Comparison of ENCODE assay signal across 18 cellular contexts in the genomic region with DNA sequence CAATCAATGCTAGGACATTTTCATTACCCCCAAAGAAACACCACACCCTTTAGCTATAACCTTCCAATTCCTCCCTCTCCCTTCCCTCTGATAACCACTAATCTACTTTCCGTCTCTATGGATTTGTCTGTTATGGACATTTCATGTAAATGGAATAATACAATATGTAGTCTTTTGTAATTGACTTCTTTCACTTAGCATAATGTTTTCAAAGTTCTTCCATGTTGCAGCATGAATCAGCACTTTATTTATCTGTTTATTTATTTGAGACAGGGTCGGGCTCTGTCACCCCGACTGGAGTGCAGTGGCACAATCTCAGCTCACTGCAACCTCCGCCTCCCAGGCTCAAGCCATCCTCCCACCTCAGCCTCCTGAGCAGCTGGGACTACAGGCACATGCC. TPM values are rescaled to one million over a fixed set of nuclear protein-coding genes. Genes with fewer than 3 reads are reported as not detected.
DNase-seq lines count a peak whose midpoint lies in the region; ATAC-seq, FAIRE-seq and TF ChIP-seq lines count a peak whose summit lies in the region.
"Had no signal": no experiment of that assay in that cellular context is flagged by ENCODE, and none has a peak within 500 bp of the region (broad histone marks: within the 10 kb centered on the region; RNA-seq: fewer than 3 reads in every experiment).

No MANE protein-coding gene starts in this region.

- no peak overlapping the region for H3K9ac ChIP-seq in BLaER1 treated with 17β-estradiol and CSF1 and Interleukin-3, amounts not matched to agents 10 nM and 100 nM
- H3K9ac ChIP-seq in DND-41 (ENCODE audit: low read depth, low read length), result no peak overlapping the region

- TF ChIP-seq CTCF in DND-41 (IDR thresholded peaks at IDR 0.05; ENCODE audit: borderline replicate concordance, extremely low read depth, low read length, poor library complexity, severe bottlenecking), result no peak
- TF ChIP-seq CTCF in lower lobe of right lung (IDR thresholded peaks at IDR 0.05), result no peak

- no peak for FAIRE-seq in small intestine (lab: Jason Lieb, UNC)
- FAIRE-seq: bronchial epithelial cell, TTC549 had no signal

- peak overlapping the region; percentile 100 for H3K4me3 Mint-ChIP-seq in activated naive CD8-positive, alpha-beta T cell treated with anti-CD3 and anti-CD28 coated beads, Interleukin-2, amount 50 U/mL, for 24 hours
- H3K4me3 Mint-ChIP-seq in naive thymus-derived CD4-positive, alpha-beta T cell, result peak overlapping the region; percentile 8 to 100 (median 98)

- WGBS in small intestine, 3 donors, result 74 to 89% (median 89%) methylated on average over 4 of the region's 4 CpGs

- CTCF ChIA-PET in naive thymus-derived CD4-positive, alpha-beta T cell (lab: Charles Lee), result interaction anchor here (0.6 to 1.9 kb wide), 3 partner anchors 8 to 541 kb away, joined by 3 to 16 read pairs (median 6); no protein-coding TSS in a partner anchor

- DNase-seq in DND-41 (no peak), small intestine (no peak), NCI-H1436 treated with DMSO at 0.1 percent for 48 hours (lab: John Stamatoyannopoulos, UW) (no peak), lower lobe of right lung (no peak)
- DNase-seq in activated naive CD8-positive, alpha-beta T cell treated with anti-CD3 and anti-CD28 coated beads, Interleukin-2, amount 50 U/mL, for 24 hours, result no peak
- DNase-seq in naive thymus-derived CD4-positive, alpha-beta T cell, result no peak
- DNase-seq in stimulated activated CD4-positive, alpha-beta T cell treated with anti-CD3 and anti-CD28 coated beads, Interleukin-4, amount 100 ng/mL, for 4 hours, result no peak
- DNase-seq: activated CD4-positive, alpha-beta memory T cell treated with anti-CD3 and anti-CD28 coated beads, Interleukin-2, amount 10 ng/mL, durations not matched to agents 7 days and 5 days; activated gamma-delta T cell; effector CD8-positive, alpha-beta T cell; NCI-H146; NCI-H345; thyroid gland had no signal

- no peaks in the 10 kb centered on the region for H3K9me3 Mint-ChIP-seq in activated naive CD8-positive, alpha-beta T cell treated with anti-CD3 and anti-CD28 coated beads, Interleukin-2, amount 50 U/mL, for 24 hours
- H3K9me3 Mint-ChIP-seq in naive thymus-derived CD4-positive, alpha-beta T cell, result peaks cover 0 to 2% (median 0%) of the 10 kb centered on the region in 11 donors
- H3K9me3 Mint-ChIP-seq: activated CD4-positive, alpha-beta memory T cell treated with anti-CD3 and anti-CD28 coated beads, Interleukin-2, amount 10 ng/mL, durations not matched to agents 7 days and 5 days had no signal

- H3K4me1 Mint-ChIP-seq in activated naive CD8-positive, alpha-beta T cell treated with anti-CD3 and anti-CD28 coated beads, Interleukin-2, amount 50 U/mL, for 24 hours, result peaks cover 47% of the 10 kb centered on the region
- H3K4me1 Mint-ChIP-seq in naive thymus-derived CD4-positive, alpha-beta T cell, result peaks cover 35 to 62% (median 47%) of the 10 kb centered on the region in 7 donors

- H3K4me1 ChIP-seq in BLaER1 treated with 17β-estradiol and CSF1 and Interleukin-3, amounts not matched to agents 10 nM and 100 nM, result peaks cover 22 to 49% (median 34%) of the 10 kb centered on the region in 10 experiments
- H3K4me1 ChIP-seq in DND-41 (ENCODE audit: insufficient read depth, low read length), result peaks cover 31% of the 10 kb centered on the region
- peaks cover 5% of the 10 kb centered on the region in 2 donors for H3K4me1 ChIP-seq in naive thymus-derived CD4-positive, alpha-beta T cell (ENCODE audit: control insufficient read depth in 2 of 2, insufficient read depth in 2 of 2, low read length in 2 of 2)
- peaks cover 3 to 8% of the 10 kb centered on the region in 2 donors for H3K4me1 ChIP-seq in small intestine (ENCODE audit: control insufficient read depth in 2 of 2, insufficient read depth in 1 of 2, low read depth in 1 of 2, low read length in 1 of 2)
- peaks cover 19% of the 10 kb centered on the region for H3K4me1 ChIP-seq in lower lobe of right lung

- intact Hi-C loops in naive thymus-derived CD4-positive, alpha-beta T cell (cut with micrococcal nuclease), result loop anchor here (2.0 to 10.0 kb wide), 6 partner anchors 540 to 1950 kb away; partner anchors contain the start of genes DDX54 (in 1 of the 2), PLBD2 (in 1 of the 2), RITA1 (in 1 of the 2) and SLC8B1 (in 1 of the 2)
- intact Hi-C loops in lower lobe of right lung (cut with DNase I), result no loop called here

- peaks cover 0 to 34% (median 10%) of the 10 kb centered on the region in 11 experiments; a peak in 15 of 22 replicates for H4K20me1 ChIP-seq in BLaER1 treated with 17β-estradiol and CSF1 and Interleukin-3, amounts not matched to agents 10 nM and 100 nM
- H4K20me1 ChIP-seq in DND-41 (ENCODE audit: insufficient read depth, low read length), result no peaks in the 10 kb centered on the region

- peaks cover 29% of the 10 kb centered on the region for H3K79me2 ChIP-seq in DND-41 (ENCODE audit: insufficient read depth, low read length)

- peaks cover 17% of the 10 kb centered on the region for H3K36me3 Mint-ChIP-seq in activated naive CD8-positive, alpha-beta T cell treated with anti-CD3 and anti-CD28 coated beads, Interleukin-2, amount 50 U/mL, for 24 hours (ENCODE audit: low read depth)
- H3K36me3 Mint-ChIP-seq in naive thymus-derived CD4-positive, alpha-beta T cell, result peaks cover 0 to 5% (median 2%) of the 10 kb centered on the region in 5 donors

- H2AFZ ChIP-seq in DND-41 (ENCODE audit: low read depth, low read length), result peak overlapping the region; percentile 90

- no peak overlapping the region for H3K27ac ChIP-seq in BLaER1 treated with 17β-estradiol and CSF1 and Interleukin-3, amounts not matched to agents 10 nM and 100 nM
- H3K27ac ChIP-seq in DND-41 (ENCODE audit: low read length) (no peak overlapping the region), small intestine (ENCODE audit: low read depth in 1 of 2, low read length in 1 of 2) (no peak overlapping the region), lower lobe of right lung (no peak overlapping the region)
- no peak overlapping the region for H3K27ac ChIP-seq in naive thymus-derived CD4-positive, alpha-beta T cell (ENCODE audit: low read depth, low read length)
- H3K27ac ChIP-seq: SJSA1 had no signal

- H3K27me3 ChIP-seq in BLaER1 treated with 17β-estradiol and CSF1 and Interleukin-3, amounts not matched to agents 10 nM and 100 nM, result no peaks in the 10 kb centered on the region
- H3K27me3 ChIP-seq in DND-41 (ENCODE audit: insufficient read depth, low read length, poor library complexity), result peaks cover 9% of the 10 kb centered on the region
- no peaks in the 10 kb centered on the region for H3K27me3 ChIP-seq in naive thymus-derived CD4-positive, alpha-beta T cell (ENCODE audit: control insufficient read depth in 2 of 2, insufficient read depth in 2 of 2, low read length in 2 of 2)
- H3K27me3 ChIP-seq in small intestine (ENCODE audit: control insufficient read depth in 2 of 2, insufficient read depth in 2 of 2, low read length in 2 of 2), result no peaks in the 10 kb centered on the region
- H3K27me3 ChIP-seq in lower lobe of right lung (ENCODE audit: low read depth), result no peaks in the 10 kb centered on the region
- H3K27me3 ChIP-seq: right atrium auricular region, thyroid gland had no signal

- H3K27ac Mint-ChIP-seq in activated naive CD8-positive, alpha-beta T cell treated with anti-CD3 and anti-CD28 coated beads, Interleukin-2, amount 50 U/mL, for 24 hours, result no peak overlapping the region
- H3K27ac Mint-ChIP-seq in naive thymus-derived CD4-positive, alpha-beta T cell, result peak overlapping the region in 8 of 9 donors; percentile 92 to 98 (median 95)
- H3K27ac Mint-ChIP-seq: activated CD4-positive, alpha-beta memory T cell treated with anti-CD3 and anti-CD28 coated beads, Interleukin-2, amount 10 ng/mL, durations not matched to agents 7 days and 5 days had no signal

- H3K9me3 ChIP-seq in BLaER1 treated with 17β-estradiol and CSF1 and Interleukin-3, amounts not matched to agents 10 nM and 100 nM (replicated peaks in 1 of 11), result no peaks in the 10 kb centered on the region
- H3K9me3 ChIP-seq in DND-41 (ENCODE audit: insufficient read depth, low read length, severe bottlenecking) (no peaks in the 10 kb centered on the region), small intestine (ENCODE audit: control insufficient read depth, low read depth) (no peaks in the 10 kb centered on the region), lower lobe of right lung (no peaks in the 10 kb centered on the region)
- H3K9me3 ChIP-seq in naive thymus-derived CD4-positive, alpha-beta T cell (ENCODE audit: control insufficient read depth in 2 of 3, low read length in 3 of 3), result no peaks in the 10 kb centered on the region
- H3K9me3 ChIP-seq: right atrium auricular region, thyroid gland had no signal

- ATAC-seq in DND-41 (ENCODE audit: insufficient read depth, low read depth) (no peak), lower lobe of right lung (no peak)
- ATAC-seq in activated naive CD8-positive, alpha-beta T cell treated with anti-CD3 and anti-CD28 coated beads, Interleukin-2, amount 50 U/mL, for 24 hours, result no peak
- no peak for ATAC-seq in naive thymus-derived CD4-positive, alpha-beta T cell

- H3K4me3 ChIP-seq in BLaER1 treated with 17β-estradiol and CSF1 and Interleukin-3, amounts not matched to agents 10 nM and 100 nM, result no peak overlapping the region
- H3K4me3 ChIP-seq in DND-41 (ENCODE audit: low read depth in 1 of 2, low read length in 2 of 2), result no peak overlapping the region
- H3K4me3 ChIP-seq in naive thymus-derived CD4-positive, alpha-beta T cell (ENCODE audit: low read length), result peak overlapping the region; percentile 88
- H3K4me3 ChIP-seq in small intestine (ENCODE audit: low read depth in 1 of 2, low read length in 2 of 2), result no peak overlapping the region
- no peak overlapping the region for H3K4me3 ChIP-seq in lower lobe of right lung

- peaks cover under 1% of the 10 kb centered on the region for H3K27me3 Mint-ChIP-seq in activated naive CD8-positive, alpha-beta T cell treated with anti-CD3 and anti-CD28 coated beads, Interleukin-2, amount 50 U/mL, for 24 hours
- H3K27me3 Mint-ChIP-seq in naive thymus-derived CD4-positive, alpha-beta T cell, result peaks cover 0 to 9% (median 0%) of the 10 kb centered on the region in 5 donors

- POLR2A ChIA-PET in naive thymus-derived CD4-positive, alpha-beta T cell (lab: Charles Lee), result no interaction called here

- peak overlapping the region in 9 of 11 experiments; percentile 63 to 93 (median 79); a peak in 13 of 22 replicates for H3K4me2 ChIP-seq in BLaER1 treated with 17β-estradiol and CSF1 and Interleukin-3, amounts not matched to agents 10 nM and 100 nM
- no peak overlapping the region for H3K4me2 ChIP-seq in DND-41 (ENCODE audit: insufficient read depth, low read length)

- peaks cover under 1 to 23% (median 14%) of the 10 kb centered on the region in 11 experiments; a peak in 19 of 22 replicates for H3K36me3 ChIP-seq in BLaER1 treated with 17β-estradiol and CSF1 and Interleukin-3, amounts not matched to agents 10 nM and 100 nM
- H3K36me3 ChIP-seq in DND-41 (ENCODE audit: insufficient read depth, low read length) (peaks cover 7% of the 10 kb centered on the region; the same call in 1 of the 2 replicates), small intestine (ENCODE audit: control insufficient read depth in 2 of 2, insufficient read depth in 2 of 2, low read length in 2 of 2) (no peaks in the 10 kb centered on the region), lower lobe of right lung (peaks cover 9% of the 10 kb centered on the region)
- H3K36me3 ChIP-seq in naive thymus-derived CD4-positive, alpha-beta T cell (ENCODE audit: control insufficient read depth in 2 of 3, insufficient read depth in 3 of 3, low read length in 3 of 3), result peaks cover 0 to 7% (median 0%) of the 10 kb centered on the region in 3 experiments
- H3K36me3 ChIP-seq: right atrium auricular region had no signal

RNA-seq across cellular contexts. Expression of gene RBM19, which starts 1.2 kb away (rescaled TPM):
- 100 to 1,000 TPM in 1 of 5 experiments, 10 to 100 TPM in 4; 45.8 to 108 (median 67.3) TPM for total RNA-seq in naive thymus-derived CD4-positive, alpha-beta T cell
- 10 to 100 TPM; 10.8 to 19.3 TPM for polyA plus RNA-seq in naive thymus-derived CD4-positive, alpha-beta T cell
- 10 to 100 TPM in 2 of 3 donors, 1 to 10 TPM in 1; 10.0 to 14.8 (median 14.5) TPM for polyA plus RNA-seq in small intestine
- total RNA-seq in lower lobe of right lung, result 33.6 TPM
